ENCODE assay signal across 8 cellular contexts in the genomic region with DNA sequence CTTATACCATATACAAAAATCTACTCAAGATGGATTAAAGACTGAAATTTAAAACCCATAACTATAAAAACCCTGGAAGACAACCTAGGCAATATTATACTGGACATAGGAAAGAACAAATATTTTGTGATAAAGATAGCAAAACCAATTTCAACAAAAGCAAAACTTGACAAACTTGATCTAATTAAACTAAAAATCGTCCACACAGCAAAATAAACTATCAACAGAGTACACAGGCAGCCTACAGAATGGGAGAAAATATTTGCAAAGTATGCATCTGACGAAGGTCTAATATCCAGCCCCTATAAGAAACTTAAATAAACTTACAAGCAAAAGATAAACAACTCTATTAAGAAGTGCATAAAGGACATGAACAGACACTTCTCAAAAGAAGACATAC.
"Had no signal": no experiment of that assay in that cellular context is flagged by ENCODE, and none has a peak within 500 bp of the region (broad histone marks: within the 10 kb centered on the region; RNA-seq: fewer than 3 reads in every experiment).

No MANE protein-coding gene starts in this region.

- H3K4me3 ChIP-seq: GM12878 had no signal

- DNase-seq: GDM1, GF-D8 had no signal

- FAIRE-seq: G401.6, GM12878, GM12891, GM12892, GM18507, GM19239 had no signal

- ATAC-seq: GM12878 had no signal
